In genomic region chr9:122950263-122950662, GRCh38 we compare ENCODE assay signal across 30 cellular contexts.
"Had no signal": no experiment of that assay in that cellular context is flagged by ENCODE, and none has a peak within 500 bp of the region (broad histone marks: within the 10 kb centered on the region; RNA-seq: fewer than 3 reads in every experiment).

No MANE protein-coding gene starts in this region.

- DNase-seq: activated CD4-positive, alpha-beta T cell treated with anti-CD3 and anti-CD28 coated beads for 36 hours; activated CD4-positive, CD25-positive, alpha-beta regulatory T cell; activated CD8-positive, alpha-beta memory T cell treated with anti-CD3 and anti-CD28 coated beads, Interleukin-2, amount 10 ng/mL, durations not matched to agents 7 days and 5 days; activated CD8-positive, alpha-beta T cell treated with anti-CD3 and anti-CD28 coated beads, Interleukin-2, amount 10 ng/mL, durations not matched to agents 7 days and 5 days; activated effector memory CD4-positive, alpha-beta T cell treated with anti-CD3 and anti-CD28 coated beads, Interleukin-2, amount 50 U/mL, for 16 hours; activated naive CD4-positive, alpha-beta T cell treated with anti-CD3 and anti-CD28 coated beads for 36 hours; activated naive CD8-positive, alpha-beta T cell treated with anti-CD3 and anti-CD28 coated beads for 36 hours; adrenal gland; aorta; body of pancreas; cerebellar nuclear complex; colonic mucosa; effector memory CD4-positive, alpha-beta T cell; erythroblast; gastrocnemius medialis; lower lobe of right lung; mesenchymal stem cell; natural killer cell; occipital lobe; spleen; stimulated activated naive CD4-positive, alpha-beta T cell treated with Interleukin-2 at 50 U/mL for 16 hours; T-cell; testis; uterus had no signal

- H3K9me3 ChIP-seq: adrenal gland, body of pancreas, colonic mucosa, gastrocnemius medialis, lower lobe of right lung, right atrium auricular region, spleen, testis, uterus had no signal

- H3K4me3 Mint-ChIP-seq: activated CD4-positive, alpha-beta T cell treated with anti-CD3 and anti-CD28 coated beads for 36 hours; activated CD8-positive, alpha-beta memory T cell treated with anti-CD3 and anti-CD28 coated beads, Interleukin-2, amount 10 ng/mL, durations not matched to agents 7 days and 5 days; activated CD8-positive, alpha-beta T cell treated with anti-CD3 and anti-CD28 coated beads, Interleukin-2, amount 10 ng/mL, durations not matched to agents 7 days and 5 days; activated naive CD4-positive, alpha-beta T cell treated with anti-CD3 and anti-CD28 coated beads for 36 hours; activated naive CD8-positive, alpha-beta T cell treated with anti-CD3 and anti-CD28 coated beads for 36 hours; natural killer cell; neural progenitor cell; T-cell; T-helper 2 cell treated with Interferon-gamma antibody and Interleukin-4, amounts not matched to agents 5 μg/mL and 100 μg/mL, for 36 hours; type B pancreatic cell had no signal

- ATAC-seq: activated CD4-positive, alpha-beta T cell treated with anti-CD3 and anti-CD28 coated beads for 36 hours; activated CD8-positive, alpha-beta memory T cell treated with anti-CD3 and anti-CD28 coated beads, Interleukin-2, amount 10 ng/mL, durations not matched to agents 7 days and 5 days; activated CD8-positive, alpha-beta T cell treated with anti-CD3 and anti-CD28 coated beads, Interleukin-2, amount 10 ng/mL, durations not matched to agents 7 days and 5 days; body of pancreas; gastrocnemius medialis; left lobe of liver; lower lobe of right lung; natural killer cell; T-cell had no signal

- H3K36me3 ChIP-seq: adrenal gland, colonic mucosa, gastrocnemius medialis, lower lobe of right lung, neural progenitor cell, right atrium auricular region, uterus had no signal

- H3K9ac ChIP-seq: neural progenitor cell, parathyroid adenoma had no signal

- H3K4me3 ChIP-seq: adrenal gland, body of pancreas, colonic mucosa, gastrocnemius medialis, lower lobe of right lung, neural progenitor cell, right atrium auricular region, spleen, testis, uterus had no signal

- H3K27me3 ChIP-seq: adrenal gland, body of pancreas, colonic mucosa, gastrocnemius medialis, neural progenitor cell, right atrium auricular region, spleen, testis, uterus had no signal

- H3K36me3 Mint-ChIP-seq: natural killer cell had no signal

- H3K4me1 ChIP-seq: parathyroid adenoma had no signal

- H3K9me3 Mint-ChIP-seq: activated naive CD4-positive, alpha-beta T cell treated with anti-CD3 and anti-CD28 coated beads for 36 hours; activated naive CD8-positive, alpha-beta T cell treated with anti-CD3 and anti-CD28 coated beads for 36 hours; natural killer cell; T-cell; T-helper 2 cell treated with Interferon-gamma antibody and Interleukin-4, amounts not matched to agents 5 μg/mL and 100 μg/mL, for 36 hours; type B pancreatic cell had no signal

- H3K27me3 Mint-ChIP-seq: activated CD4-positive, alpha-beta T cell treated with anti-CD3 and anti-CD28 coated beads for 36 hours; activated CD8-positive, alpha-beta memory T cell treated with anti-CD3 and anti-CD28 coated beads, Interleukin-2, amount 10 ng/mL, durations not matched to agents 7 days and 5 days; activated naive CD8-positive, alpha-beta T cell treated with anti-CD3 and anti-CD28 coated beads for 36 hours; T-cell; type B pancreatic cell had no signal

- H3K27ac ChIP-seq: adrenal gland, body of pancreas, colonic mucosa, gastrocnemius medialis, lower lobe of right lung, neural progenitor cell, parathyroid adenoma, right atrium auricular region, spleen, uterus had no signal

- H3K27ac Mint-ChIP-seq: activated CD4-positive, alpha-beta T cell treated with anti-CD3 and anti-CD28 coated beads for 36 hours; activated CD8-positive, alpha-beta memory T cell treated with anti-CD3 and anti-CD28 coated beads, Interleukin-2, amount 10 ng/mL, durations not matched to agents 7 days and 5 days; activated CD8-positive, alpha-beta T cell treated with anti-CD3 and anti-CD28 coated beads, Interleukin-2, amount 10 ng/mL, durations not matched to agents 7 days and 5 days; activated naive CD4-positive, alpha-beta T cell treated with anti-CD3 and anti-CD28 coated beads for 36 hours; activated naive CD8-positive, alpha-beta T cell treated with anti-CD3 and anti-CD28 coated beads for 36 hours; natural killer cell; neural progenitor cell; T-cell; T-helper 2 cell treated with Interferon-gamma antibody and Interleukin-4, amounts not matched to agents 5 μg/mL and 100 μg/mL, for 36 hours; type B pancreatic cell had no signal
